In genomic region chr3:151316267-151316991, GRCh38 we compare ENCODE assay signal across 9 cellular contexts. TPM values are rescaled to one million over a fixed set of nuclear protein-coding genes. Genes with fewer than 3 reads are reported as not detected.
A peak's percentile ranks its signal among the peaks of the same experiment; 100 is the strongest.
DNase-seq lines count a peak whose midpoint lies in the region; ATAC-seq, FAIRE-seq and TF ChIP-seq lines count a peak whose summit lies in the region.
"Had no signal": no experiment of that assay in that cellular context is flagged by ENCODE, and none has a peak within 500 bp of the region (broad histone marks: within the 10 kb centered on the region; RNA-seq: fewer than 3 reads in every experiment).

TSS of gene GPR87 (minus strand) at chr3:151316820. CDS start at chr3:151300100, 16,720 bp downstream.

- peak; percentile 98 for FAIRE-seq in H54 (lab: Jason Lieb, UNC)

- H3K4me3 Mint-ChIP-seq in activated T-cell treated with anti-CD3 and anti-CD28 coated beads, Interleukin-2, amount 50 U/mL, for 72 hours = peak within 1 kb of the TSS; percentile 60 to 88

- H3K27me3 Mint-ChIP-seq in activated T-cell treated with anti-CD3 and anti-CD28 coated beads, Interleukin-2, amount 50 U/mL, for 72 hours (ENCODE audit: low read depth) = peaks cover 6% of the 10 kb centered on the region

- no peaks in the 10 kb centered on the region for H3K9me3 Mint-ChIP-seq in activated T-cell treated with anti-CD3 and anti-CD28 coated beads, Interleukin-2, amount 50 U/mL, for 72 hours

- peak; percentile 82 to 85 for ATAC-seq in activated T-cell treated with anti-CD3 and anti-CD28 coated beads, Interleukin-2, amount 50 U/mL, for 72 hours (replicated peaks in 1 of 2)
- no peak for ATAC-seq in GM19467 (IDR thresholded peaks at IDR 0.05; ENCODE audit: unreplicated experiment)
- ATAC-seq in HG03521 (IDR thresholded peaks at IDR 0.05; ENCODE audit: unreplicated experiment) = no peak
- ATAC-seq: mucosa of descending colon had no signal

- peak within 1 kb of the TSS; percentile 97 for H3K27ac Mint-ChIP-seq in activated T-cell treated with anti-CD3 and anti-CD28 coated beads, Interleukin-2, amount 50 U/mL, for 72 hours

- H3K4me1 Mint-ChIP-seq in activated T-cell treated with anti-CD3 and anti-CD28 coated beads, Interleukin-2, amount 50 U/mL, for 72 hours (ENCODE audit: low read depth) = peaks cover 48% of the 10 kb centered on the region

- no peak for TF ChIP-seq POLR2A in H54 (IDR thresholded peaks at IDR 0.05; ENCODE audit: low read depth, low read length)

- no peaks in the 10 kb centered on the region for H3K36me3 Mint-ChIP-seq in activated T-cell treated with anti-CD3 and anti-CD28 coated beads, Interleukin-2, amount 50 U/mL, for 72 hours (ENCODE audit: insufficient read depth in 2 of 2)

- DNase-seq in Daoy (ENCODE audit: low read depth) (peak; percentile 63), H54 (ENCODE audit: insufficient read length, low spot score) (peak; percentile 21), kidney glomerular epithelial cell (lab: John Stamatoyannopoulos, UW) (peak; percentile 77), NCI-H2171 treated with DMSO at 0.1 percent for 48 hours (lab: John Stamatoyannopoulos, UW) (no peak), OCI-M1 (lab: John Stamatoyannopoulos, UW) (no peak)
- peak; percentile 50 to 56 for DNase-seq in activated T-cell treated with anti-CD3 and anti-CD28 coated beads, Interleukin-2, amount 50 U/mL, for 72 hours
- DNase-seq: mucosa of descending colon had no signal

RNA-seq across cellular contexts. Expression of gene GPR87, which starts in this region (rescaled TPM):
- 0.40 and 0.77 TPM in 2 replicates for total RNA-seq in Daoy (2014; rRNA removed; shearing (Covaris generic))
- 1 to 10 TPM in 1 of 2 donors, under 1 TPM in 1; 0.70 to 2.2 TPM for total RNA-seq in activated T-cell treated with anti-CD3 and anti-CD28 coated beads, Interleukin-2, amount 50 U/mL, for 72 hours
- total RNA-seq: mucosa of descending colon had no signal

Comparison
In these comparisons a context has a peak if more than half of its experiments do, and no peak if none do; other contexts are left out.
1. Peak in DNase-seq in Daoy; RNA of the gene not detected or under 1 TPM.
2. DNase-seq: peak in H54 (single experiment), activated T-cell treated with anti-CD3 and anti-CD28 coated beads, Interleukin-2, amount 50 U/mL, for 72 hours (2 of 2) and kidney glomerular epithelial cell (single experiment); none in NCI-H2171 treated with DMSO at 0.1 percent for 48 hours (single experiment) and OCI-M1 (single experiment).
3. ATAC-seq: peak in activated T-cell treated with anti-CD3 and anti-CD28 coated beads, Interleukin-2, amount 50 U/mL, for 72 hours (2 of 2); none in GM19467 (single experiment) and HG03521 (single experiment).